Comparison of ENCODE assay signal across 1 cellular context in the genomic region with DNA sequence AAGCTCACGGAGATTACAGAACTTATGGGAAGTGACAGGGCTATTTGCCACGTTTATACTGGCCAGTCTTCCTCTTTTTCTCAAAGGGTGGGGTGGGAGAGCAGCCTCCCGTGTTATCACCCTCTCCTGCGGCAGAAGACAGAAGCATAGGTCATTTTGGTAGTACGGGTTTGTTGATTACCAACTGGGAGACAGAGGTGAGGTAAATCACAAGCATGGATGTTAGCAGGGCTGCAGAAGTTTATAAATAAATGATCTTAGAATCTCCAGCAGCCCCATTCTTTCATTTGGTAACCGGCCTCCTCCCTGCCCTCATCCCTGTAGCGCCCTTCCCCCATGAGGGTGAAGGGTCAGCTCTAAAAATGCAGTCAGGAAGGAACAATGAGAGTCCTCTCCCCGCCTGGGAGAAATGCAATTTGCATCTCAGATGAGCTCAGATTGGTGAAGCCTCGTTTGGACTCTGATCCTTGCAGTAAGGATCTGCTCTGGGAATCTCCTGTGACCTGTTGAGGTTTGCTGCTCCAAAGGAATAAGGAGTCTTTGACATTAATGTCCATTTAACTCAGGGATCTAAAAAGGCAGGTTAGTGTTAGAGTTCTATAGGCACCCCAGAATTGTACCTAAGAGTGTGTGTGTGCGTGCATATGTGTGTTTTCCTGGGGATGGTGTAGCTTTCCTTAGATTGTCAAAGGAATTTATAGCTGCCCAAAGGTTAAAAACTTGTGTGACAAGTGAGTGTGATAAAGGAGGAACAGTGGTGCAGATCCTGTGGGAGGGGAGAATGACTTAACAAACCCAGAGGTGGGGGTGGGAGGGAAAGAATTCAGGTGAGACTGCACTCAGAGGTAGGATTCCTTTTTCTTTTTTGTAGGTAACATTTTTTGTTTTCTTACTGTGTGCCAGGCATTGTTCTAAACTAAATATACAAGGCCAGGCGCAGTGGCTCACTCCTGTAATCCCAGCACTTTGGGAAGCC.
TF ChIP-seq lines count a peak whose summit lies in the region.

No MANE protein-coding gene starts in this region.

TF ChIP-seq in HepG2, 621 proteins besides CTCF, POLR2A, EP300 and RAD21 (continued from another document and continues in another):
- TF ChIP-seq REXO4 (CRISPR knock-in tag; IDR thresholded peaks at IDR 0.05; ENCODE audit: borderline replicate concordance): no peak
- TF ChIP-seq ZNF331 (CRISPR knock-in tag; IDR thresholded peaks at IDR 0.05): no peak
- no peak for TF ChIP-seq ZC3H4 (CRISPR knock-in tag; IDR thresholded peaks at IDR 0.05; ENCODE audit: borderline replicate concordance)
- no peak for TF ChIP-seq ZNF264 (CRISPR knock-in tag; IDR thresholded peaks at IDR 0.05)
- no peak for TF ChIP-seq KLF11 (CRISPR knock-in tag; IDR thresholded peaks at IDR 0.05)
- TF ChIP-seq, protein P1, sequence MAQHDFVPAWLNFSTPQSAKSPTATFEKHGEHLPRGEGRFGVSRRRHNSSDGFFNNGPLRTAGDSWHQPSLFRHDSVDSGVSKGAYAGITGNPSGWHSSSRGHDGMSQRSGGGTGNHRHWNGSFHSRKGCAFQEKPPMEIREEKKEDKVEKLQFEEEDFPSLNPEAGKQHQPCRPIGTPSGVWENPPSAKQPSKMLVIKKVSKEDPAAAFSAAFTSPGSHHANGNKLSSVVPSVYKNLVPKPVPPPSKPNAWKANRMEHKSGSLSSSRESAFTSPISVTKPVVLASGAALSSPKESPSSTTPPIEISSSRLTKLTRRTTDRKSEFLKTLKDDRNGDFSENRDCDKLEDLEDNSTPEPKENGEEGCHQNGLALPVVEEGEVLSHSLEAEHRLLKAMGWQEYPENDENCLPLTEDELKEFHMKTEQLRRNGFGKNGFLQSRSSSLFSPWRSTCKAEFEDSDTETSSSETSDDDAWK (CRISPR knock-in tag; IDR thresholded peaks at IDR 0.05): no peak
- TF ChIP-seq NR2F1 (CRISPR knock-in tag; IDR thresholded peaks at IDR 0.05): peak; percentile 81 to 82
- TF ChIP-seq, protein P2, sequence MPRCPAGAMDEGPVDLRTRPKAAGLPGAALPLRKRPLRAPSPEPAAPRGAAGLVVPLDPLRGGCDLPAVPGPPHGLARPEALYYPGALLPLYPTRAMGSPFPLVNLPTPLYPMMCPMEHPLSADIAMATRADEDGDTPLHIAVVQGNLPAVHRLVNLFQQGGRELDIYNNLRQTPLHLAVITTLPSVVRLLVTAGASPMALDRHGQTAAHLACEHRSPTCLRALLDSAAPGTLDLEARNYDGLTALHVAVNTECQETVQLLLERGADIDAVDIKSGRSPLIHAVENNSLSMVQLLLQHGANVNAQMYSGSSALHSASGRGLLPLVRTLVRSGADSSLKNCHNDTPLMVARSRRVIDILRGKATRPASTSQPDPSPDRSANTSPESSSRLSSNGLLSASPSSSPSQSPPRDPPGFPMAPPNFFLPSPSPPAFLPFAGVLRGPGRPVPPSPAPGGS (CRISPR knock-in tag; IDR thresholded peaks at IDR 0.05): no peak
- TF ChIP-seq, protein P3, sequence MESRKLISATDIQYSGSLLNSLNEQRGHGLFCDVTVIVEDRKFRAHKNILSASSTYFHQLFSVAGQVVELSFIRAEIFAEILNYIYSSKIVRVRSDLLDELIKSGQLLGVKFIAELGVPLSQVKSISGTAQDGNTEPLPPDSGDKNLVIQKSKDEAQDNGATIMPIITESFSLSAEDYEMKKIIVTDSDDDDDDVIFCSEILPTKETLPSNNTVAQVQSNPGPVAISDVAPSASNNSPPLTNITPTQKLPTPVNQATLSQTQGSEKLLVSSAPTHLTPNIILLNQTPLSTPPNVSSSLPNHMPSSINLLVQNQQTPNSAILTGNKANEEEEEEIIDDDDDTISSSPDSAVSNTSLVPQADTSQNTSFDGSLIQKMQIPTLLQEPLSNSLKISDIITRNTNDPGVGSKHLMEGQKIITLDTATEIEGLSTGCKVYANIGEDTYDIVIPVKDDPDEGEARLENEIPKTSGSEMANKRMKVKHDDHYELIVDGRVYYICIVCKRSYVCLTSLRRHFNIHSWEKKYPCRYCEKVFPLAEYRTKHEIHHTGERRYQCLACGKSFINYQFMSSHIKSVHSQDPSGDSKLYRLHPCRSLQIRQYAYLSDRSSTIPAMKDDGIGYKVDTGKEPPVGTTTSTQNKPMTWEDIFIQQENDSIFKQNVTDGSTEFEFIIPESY (CRISPR knock-in tag; IDR thresholded peaks at IDR 0.05): no peak
- TF ChIP-seq, protein P4, sequence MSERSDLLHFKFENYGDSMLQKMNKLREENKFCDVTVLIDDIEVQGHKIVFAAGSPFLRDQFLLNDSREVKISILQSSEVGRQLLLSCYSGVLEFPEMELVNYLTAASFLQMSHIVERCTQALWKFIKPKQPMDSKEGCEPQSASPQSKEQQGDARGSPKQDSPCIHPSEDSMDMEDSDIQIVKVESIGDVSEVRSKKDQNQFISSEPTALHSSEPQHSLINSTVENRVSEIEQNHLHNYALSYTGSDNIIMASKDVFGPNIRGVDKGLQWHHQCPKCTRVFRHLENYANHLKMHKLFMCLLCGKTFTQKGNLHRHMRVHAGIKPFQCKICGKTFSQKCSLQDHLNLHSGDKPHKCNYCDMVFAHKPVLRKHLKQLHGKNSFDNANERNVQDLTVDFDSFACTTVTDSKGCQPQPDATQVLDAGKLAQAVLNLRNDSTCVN (CRISPR knock-in tag; IDR thresholded peaks at IDR 0.05; ENCODE audit: borderline replicate concordance): no peak
- TF ChIP-seq FOXP1 (IDR thresholded peaks at IDR 0.05): no peak
- no peak for TF ChIP-seq FOXP1 (CRISPR knock-in tag; IDR thresholded peaks at IDR 0.05)
- no peak for TF ChIP-seq ZFYVE20 (CRISPR knock-in tag; IDR thresholded peaks at IDR 0.05; ENCODE audit: borderline replicate concordance, low read depth)
- TF ChIP-seq, protein P5, sequence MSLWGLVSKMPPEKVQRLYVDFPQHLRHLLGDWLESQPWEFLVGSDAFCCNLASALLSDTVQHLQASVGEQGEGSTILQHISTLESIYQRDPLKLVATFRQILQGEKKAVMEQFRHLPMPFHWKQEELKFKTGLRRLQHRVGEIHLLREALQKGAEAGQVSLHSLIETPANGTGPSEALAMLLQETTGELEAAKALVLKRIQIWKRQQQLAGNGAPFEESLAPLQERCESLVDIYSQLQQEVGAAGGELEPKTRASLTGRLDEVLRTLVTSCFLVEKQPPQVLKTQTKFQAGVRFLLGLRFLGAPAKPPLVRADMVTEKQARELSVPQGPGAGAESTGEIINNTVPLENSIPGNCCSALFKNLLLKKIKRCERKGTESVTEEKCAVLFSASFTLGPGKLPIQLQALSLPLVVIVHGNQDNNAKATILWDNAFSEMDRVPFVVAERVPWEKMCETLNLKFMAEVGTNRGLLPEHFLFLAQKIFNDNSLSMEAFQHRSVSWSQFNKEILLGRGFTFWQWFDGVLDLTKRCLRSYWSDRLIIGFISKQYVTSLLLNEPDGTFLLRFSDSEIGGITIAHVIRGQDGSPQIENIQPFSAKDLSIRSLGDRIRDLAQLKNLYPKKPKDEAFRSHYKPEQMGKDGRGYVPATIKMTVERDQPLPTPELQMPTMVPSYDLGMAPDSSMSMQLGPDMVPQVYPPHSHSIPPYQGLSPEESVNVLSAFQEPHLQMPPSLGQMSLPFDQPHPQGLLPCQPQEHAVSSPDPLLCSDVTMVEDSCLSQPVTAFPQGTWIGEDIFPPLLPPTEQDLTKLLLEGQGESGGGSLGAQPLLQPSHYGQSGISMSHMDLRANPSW (CRISPR knock-in tag; IDR thresholded peaks at IDR 0.05; ENCODE audit: borderline replicate concordance): no peak
- TF ChIP-seq ZNF543 (CRISPR knock-in tag; IDR thresholded peaks at IDR 0.05): no peak
- TF ChIP-seq, protein P6, sequence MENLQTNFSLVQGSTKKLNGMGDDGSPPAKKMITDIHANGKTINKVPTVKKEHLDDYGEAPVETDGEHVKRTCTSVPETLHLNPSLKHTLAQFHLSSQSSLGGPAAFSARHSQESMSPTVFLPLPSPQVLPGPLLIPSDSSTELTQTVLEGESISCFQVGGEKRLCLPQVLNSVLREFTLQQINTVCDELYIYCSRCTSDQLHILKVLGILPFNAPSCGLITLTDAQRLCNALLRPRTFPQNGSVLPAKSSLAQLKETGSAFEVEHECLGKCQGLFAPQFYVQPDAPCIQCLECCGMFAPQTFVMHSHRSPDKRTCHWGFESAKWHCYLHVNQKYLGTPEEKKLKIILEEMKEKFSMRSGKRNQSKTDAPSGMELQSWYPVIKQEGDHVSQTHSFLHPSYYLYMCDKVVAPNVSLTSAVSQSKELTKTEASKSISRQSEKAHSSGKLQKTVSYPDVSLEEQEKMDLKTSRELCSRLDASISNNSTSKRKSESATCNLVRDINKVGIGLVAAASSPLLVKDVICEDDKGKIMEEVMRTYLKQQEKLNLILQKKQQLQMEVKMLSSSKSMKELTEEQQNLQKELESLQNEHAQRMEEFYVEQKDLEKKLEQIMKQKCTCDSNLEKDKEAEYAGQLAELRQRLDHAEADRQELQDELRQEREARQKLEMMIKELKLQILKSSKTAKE (CRISPR knock-in tag; IDR thresholded peaks at IDR 0.05; ENCODE audit: borderline replicate concordance): no peak
- TF ChIP-seq, protein P7, sequence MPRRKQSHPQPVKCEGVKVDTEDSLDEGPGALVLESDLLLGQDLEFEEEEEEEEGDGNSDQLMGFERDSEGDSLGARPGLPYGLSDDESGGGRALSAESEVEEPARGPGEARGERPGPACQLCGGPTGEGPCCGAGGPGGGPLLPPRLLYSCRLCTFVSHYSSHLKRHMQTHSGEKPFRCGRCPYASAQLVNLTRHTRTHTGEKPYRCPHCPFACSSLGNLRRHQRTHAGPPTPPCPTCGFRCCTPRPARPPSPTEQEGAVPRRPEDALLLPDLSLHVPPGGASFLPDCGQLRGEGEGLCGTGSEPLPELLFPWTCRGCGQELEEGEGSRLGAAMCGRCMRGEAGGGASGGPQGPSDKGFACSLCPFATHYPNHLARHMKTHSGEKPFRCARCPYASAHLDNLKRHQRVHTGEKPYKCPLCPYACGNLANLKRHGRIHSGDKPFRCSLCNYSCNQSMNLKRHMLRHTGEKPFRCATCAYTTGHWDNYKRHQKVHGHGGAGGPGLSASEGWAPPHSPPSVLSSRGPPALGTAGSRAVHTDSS (CRISPR knock-in tag; conservative IDR thresholded peaks at IDR 0.05): no peak
- no peak for TF ChIP-seq ZBTB42 (CRISPR knock-in tag; IDR thresholded peaks at IDR 0.05)
- TF ChIP-seq CENPT (CRISPR knock-in tag; IDR thresholded peaks at IDR 0.05; ENCODE audit: low read depth): no peak
- TF ChIP-seq ZNF30 (CRISPR knock-in tag; IDR thresholded peaks at IDR 0.05): no peak
- no peak for TF ChIP-seq SMAD1 (CRISPR knock-in tag; IDR thresholded peaks at IDR 0.05; ENCODE audit: borderline replicate concordance, low read depth)
- TF ChIP-seq, protein P8, sequence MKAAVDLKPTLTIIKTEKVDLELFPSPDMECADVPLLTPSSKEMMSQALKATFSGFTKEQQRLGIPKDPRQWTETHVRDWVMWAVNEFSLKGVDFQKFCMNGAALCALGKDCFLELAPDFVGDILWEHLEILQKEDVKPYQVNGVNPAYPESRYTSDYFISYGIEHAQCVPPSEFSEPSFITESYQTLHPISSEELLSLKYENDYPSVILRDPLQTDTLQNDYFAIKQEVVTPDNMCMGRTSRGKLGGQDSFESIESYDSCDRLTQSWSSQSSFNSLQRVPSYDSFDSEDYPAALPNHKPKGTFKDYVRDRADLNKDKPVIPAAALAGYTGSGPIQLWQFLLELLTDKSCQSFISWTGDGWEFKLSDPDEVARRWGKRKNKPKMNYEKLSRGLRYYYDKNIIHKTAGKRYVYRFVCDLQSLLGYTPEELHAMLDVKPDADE (CRISPR knock-in tag; IDR thresholded peaks at IDR 0.05): no peak
- peak; percentile 82 for TF ChIP-seq ZNF263 (CRISPR knock-in tag; IDR thresholded peaks at IDR 0.05)
- TF ChIP-seq JUN (CRISPR knock-in tag; IDR thresholded peaks at IDR 0.05): no peak
- no peak for TF ChIP-seq AGO1 (IDR thresholded peaks at IDR 0.05; ENCODE audit: low read depth, low read length, poor library complexity, severe bottlenecking)
- TF ChIP-seq KAT8 (CRISPR knock-in tag; IDR thresholded peaks at IDR 0.05): 0 out of 2 replicates have a peak, but pooled peaks have one; percentile 14
- 0 out of 2 replicates have a peak, but pooled peaks have one; percentile 31 for TF ChIP-seq SNAPC2 (CRISPR knock-in tag; IDR thresholded peaks at IDR 0.05)
- peak; percentile 14; the same call in 1 of the 2 replicates for TF ChIP-seq SAP130 (CRISPR knock-in tag; IDR thresholded peaks at IDR 0.05; ENCODE audit: low read depth)
- TF ChIP-seq, protein P9, sequence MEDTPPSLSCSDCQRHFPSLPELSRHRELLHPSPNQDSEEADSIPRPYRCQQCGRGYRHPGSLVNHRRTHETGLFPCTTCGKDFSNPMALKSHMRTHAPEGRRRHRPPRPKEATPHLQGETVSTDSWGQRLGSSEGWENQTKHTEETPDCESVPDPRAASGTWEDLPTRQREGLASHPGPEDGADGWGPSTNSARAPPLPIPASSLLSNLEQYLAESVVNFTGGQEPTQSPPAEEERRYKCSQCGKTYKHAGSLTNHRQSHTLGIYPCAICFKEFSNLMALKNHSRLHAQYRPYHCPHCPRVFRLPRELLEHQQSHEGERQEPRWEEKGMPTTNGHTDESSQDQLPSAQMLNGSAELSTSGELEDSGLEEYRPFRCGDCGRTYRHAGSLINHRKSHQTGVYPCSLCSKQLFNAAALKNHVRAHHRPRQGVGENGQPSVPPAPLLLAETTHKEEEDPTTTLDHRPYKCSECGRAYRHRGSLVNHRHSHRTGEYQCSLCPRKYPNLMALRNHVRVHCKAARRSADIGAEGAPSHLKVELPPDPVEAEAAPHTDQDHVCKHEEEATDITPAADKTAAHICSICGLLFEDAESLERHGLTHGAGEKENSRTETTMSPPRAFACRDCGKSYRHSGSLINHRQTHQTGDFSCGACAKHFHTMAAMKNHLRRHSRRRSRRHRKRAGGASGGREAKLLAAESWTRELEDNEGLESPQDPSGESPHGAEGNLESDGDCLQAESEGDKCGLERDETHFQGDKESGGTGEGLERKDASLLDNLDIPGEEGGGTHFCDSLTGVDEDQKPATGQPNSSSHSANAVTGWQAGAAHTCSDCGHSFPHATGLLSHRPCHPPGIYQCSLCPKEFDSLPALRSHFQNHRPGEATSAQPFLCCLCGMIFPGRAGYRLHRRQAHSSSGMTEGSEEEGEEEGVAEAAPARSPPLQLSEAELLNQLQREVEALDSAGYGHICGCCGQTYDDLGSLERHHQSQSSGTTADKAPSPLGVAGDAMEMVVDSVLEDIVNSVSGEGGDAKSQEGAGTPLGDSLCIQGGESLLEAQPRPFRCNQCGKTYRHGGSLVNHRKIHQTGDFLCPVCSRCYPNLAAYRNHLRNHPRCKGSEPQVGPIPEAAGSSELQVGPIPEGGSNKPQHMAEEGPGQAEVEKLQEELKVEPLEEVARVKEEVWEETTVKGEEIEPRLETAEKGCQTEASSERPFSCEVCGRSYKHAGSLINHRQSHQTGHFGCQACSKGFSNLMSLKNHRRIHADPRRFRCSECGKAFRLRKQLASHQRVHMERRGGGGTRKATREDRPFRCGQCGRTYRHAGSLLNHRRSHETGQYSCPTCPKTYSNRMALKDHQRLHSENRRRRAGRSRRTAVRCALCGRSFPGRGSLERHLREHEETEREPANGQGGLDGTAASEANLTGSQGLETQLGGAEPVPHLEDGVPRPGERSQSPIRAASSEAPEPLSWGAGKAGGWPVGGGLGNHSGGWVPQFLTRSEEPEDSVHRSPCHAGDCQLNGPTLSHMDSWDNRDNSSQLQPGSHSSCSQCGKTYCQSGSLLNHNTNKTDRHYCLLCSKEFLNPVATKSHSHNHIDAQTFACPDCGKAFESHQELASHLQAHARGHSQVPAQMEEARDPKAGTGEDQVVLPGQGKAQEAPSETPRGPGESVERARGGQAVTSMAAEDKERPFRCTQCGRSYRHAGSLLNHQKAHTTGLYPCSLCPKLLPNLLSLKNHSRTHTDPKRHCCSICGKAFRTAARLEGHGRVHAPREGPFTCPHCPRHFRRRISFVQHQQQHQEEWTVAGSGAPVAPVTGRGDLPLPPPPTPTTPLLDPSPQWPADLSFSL (CRISPR knock-in tag; IDR thresholded peaks at IDR 0.05): no peak
- TF ChIP-seq RXRB (CRISPR knock-in tag; IDR thresholded peaks at IDR 0.05; ENCODE audit: borderline replicate concordance): peak; percentile 54; the same call in 1 of the 2 replicates
